15 cellular contexts compared by ENCODE assay signal in the genomic region with DNA sequence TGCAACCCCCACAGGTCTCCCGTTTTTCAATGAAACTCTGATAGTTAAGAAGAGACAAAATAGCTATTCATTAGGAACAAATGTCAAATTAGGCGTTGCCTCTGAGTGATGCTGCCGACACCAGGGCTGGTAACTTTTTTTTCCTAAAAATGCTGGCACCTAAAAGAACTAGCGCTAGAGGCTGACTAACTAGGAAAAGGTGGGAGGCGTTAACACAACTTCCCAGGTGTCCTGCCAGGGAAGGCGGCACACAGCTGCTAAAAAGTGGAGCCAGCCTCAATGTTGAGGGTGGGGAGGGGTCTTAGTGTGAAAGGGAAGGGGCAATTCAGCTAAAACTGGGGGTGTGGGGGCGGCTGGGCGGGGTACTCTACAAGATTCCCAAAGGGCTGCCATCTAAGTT. TPM values are rescaled to one million over a fixed set of nuclear protein-coding genes. Genes with fewer than 3 reads are reported as not detected.
DNase-seq lines count a peak whose midpoint lies in the region; TF ChIP-seq lines count a peak whose summit lies in the region.
"Had no signal": no experiment of that assay in that cellular context is flagged by ENCODE, and none has a peak within 500 bp of the region (broad histone marks: within the 10 kb centered on the region; RNA-seq: fewer than 3 reads in every experiment).

No MANE protein-coding gene starts in this region.

- no peak for DNase-seq in activated naive CD4-positive, alpha-beta T cell treated with anti-CD3 and anti-CD28 coated beads, Interleukin-2, amount 50 U/mL, for 16 hours
- DNase-seq in mesothelial cell of epicardium (ENCODE audit: low spot score in 2 of 2, unreplicated experiment in 2 of 2), result no peak
- DNase-seq in tibial artery, result no peak
- no peak for DNase-seq in GM10266 (ENCODE audit: extremely low spot score)
- no peak for DNase-seq in MG63
- DNase-seq in NCI-H226, result no peak
- DNase-seq: 8988T; activated CD4-positive, alpha-beta T cell treated with anti-CD3 and anti-CD28 coated beads for 48 hours; activated T-cell treated with anti-CD3 and anti-CD28 coated beads, Interleukin-2, amount 50 U/mL, for 4 hours; foreskin melanocyte; NCI-H187 treated with DMSO at 0.1 percent for 48 hours; NCI-H524 treated with DMSO at 0.1 percent for 48 hours; stimulated activated CD4-positive, alpha-beta T cell treated with anti-CD3 and anti-CD28 coated beads, Interleukin-1b, Interleukin-23, amount 100 ng/mL, for 48 hours had no signal

- H3K4me3 Mint-ChIP-seq in activated naive CD4-positive, alpha-beta T cell treated with anti-CD3 and anti-CD28 coated beads, Interleukin-2, amount 50 U/mL, for 24 hours, result peak overlapping the region; percentile 15
- H3K4me3 Mint-ChIP-seq in mesothelial cell of epicardium, result peak overlapping the region; percentile 62
- H3K4me3 Mint-ChIP-seq: activated T-cell treated with anti-CD3 and anti-CD28 coated beads, Interleukin-2, amount 50 U/mL, for 4 hours had no signal

- intact Hi-C loops in tibial artery (cut with DNase I; ENCODE audit: low total_unique reads), result no loop called here

- no peaks in the 10 kb centered on the region for H3K4me1 Mint-ChIP-seq in activated naive CD4-positive, alpha-beta T cell treated with anti-CD3 and anti-CD28 coated beads, Interleukin-2, amount 50 U/mL, for 24 hours
- H3K4me1 Mint-ChIP-seq in mesothelial cell of epicardium, result peaks cover 60% of the 10 kb centered on the region

- no peak overlapping the region for H3K27ac Mint-ChIP-seq in activated naive CD4-positive, alpha-beta T cell treated with anti-CD3 and anti-CD28 coated beads, Interleukin-2, amount 50 U/mL, for 24 hours
- no peak overlapping the region for H3K27ac Mint-ChIP-seq in mesothelial cell of epicardium

- H3K36me3 ChIP-seq in ectodermal cell (ENCODE audit: control insufficient read depth, insufficient read depth, low read length) (peaks cover 6% of the 10 kb centered on the region), tibial artery (no peaks in the 10 kb centered on the region), MG63 (no peaks in the 10 kb centered on the region)

- H3K36me3 Mint-ChIP-seq in activated naive CD4-positive, alpha-beta T cell treated with anti-CD3 and anti-CD28 coated beads, Interleukin-2, amount 50 U/mL, for 24 hours, result no peaks in the 10 kb centered on the region
- H3K36me3 Mint-ChIP-seq in mesothelial cell of epicardium, result peaks cover 26% of the 10 kb centered on the region

- H3K27me3 ChIP-seq in ectodermal cell (ENCODE audit: control insufficient read depth, insufficient read depth, low read length, poor library complexity, severe bottlenecking) (peaks cover 28% of the 10 kb centered on the region), tibial artery (no peaks in the 10 kb centered on the region), MG63 (no peaks in the 10 kb centered on the region)

- no peaks in the 10 kb centered on the region for H3K9me3 ChIP-seq in ectodermal cell (ENCODE audit: control insufficient read depth, low read length)
- H3K9me3 ChIP-seq in tibial artery, result no peaks in the 10 kb centered on the region
- H3K9me3 ChIP-seq in MG63, result no peaks in the 10 kb centered on the region

- H3K27ac ChIP-seq in ectodermal cell (ENCODE audit: insufficient read depth, low read depth, low read length, poor library complexity, severe bottlenecking), result no peak overlapping the region
- peak overlapping the region; percentile 92 to 94 for H3K27ac ChIP-seq in tibial artery

- peaks cover 2% of the 10 kb centered on the region for H3K27me3 Mint-ChIP-seq in activated naive CD4-positive, alpha-beta T cell treated with anti-CD3 and anti-CD28 coated beads, Interleukin-2, amount 50 U/mL, for 24 hours
- H3K27me3 Mint-ChIP-seq in mesothelial cell of epicardium (ENCODE audit: low read depth), result peaks cover 54% of the 10 kb centered on the region

- 29 to 32% methylated on average over 8 of the region's 8 CpGs for WGBS in ectodermal cell, 2 experiments

- H3K4me3 ChIP-seq in ectodermal cell (ENCODE audit: insufficient read depth, low read depth, low read length) (peak overlapping the region; percentile 59), tibial artery (peak overlapping the region; percentile 75 to 86), MG63 (no peak overlapping the region)

- no peaks in the 10 kb centered on the region for H3K9me3 Mint-ChIP-seq in activated naive CD4-positive, alpha-beta T cell treated with anti-CD3 and anti-CD28 coated beads, Interleukin-2, amount 50 U/mL, for 24 hours
- H3K9me3 Mint-ChIP-seq in mesothelial cell of epicardium, result no peaks in the 10 kb centered on the region
- H3K9me3 Mint-ChIP-seq: activated T-cell treated with anti-CD3 and anti-CD28 coated beads, Interleukin-2, amount 50 U/mL, for 4 hours had no signal

- TF ChIP-seq CTCF in mesothelial cell of epicardium (IDR thresholded peaks at IDR 0.05; ENCODE audit: unreplicated experiment), result no peak
- TF ChIP-seq CTCF in tibial artery (IDR thresholded peaks at IDR 0.05), result no peak
- TF ChIP-seq CTCF in GM10266 (IDR thresholded peaks at IDR 0.05; ENCODE audit: control insufficient read depth, insufficient read depth, low read depth, missing control alignments), result no peak

- H3K4me1 ChIP-seq in ectodermal cell (ENCODE audit: control insufficient read depth, insufficient read depth, low read length) (peaks cover 69% of the 10 kb centered on the region), tibial artery (peaks cover 0 to 86% (median 58%) of the 10 kb centered on the region in 4 donors)

RNA-seq across cellular contexts. Expression of gene MN1, which starts 5.4 kb away (rescaled TPM):
- 41.5 TPM for polyA plus RNA-seq in ectodermal cell (2013, experiment 1 of 4)
- 40.8 TPM for polyA plus RNA-seq in ectodermal cell (2013, experiment 2 of 4)
- polyA plus RNA-seq in ectodermal cell (2013, experiment 3 of 4), result 31.0 TPM
- 31.6 TPM for polyA plus RNA-seq in ectodermal cell (2013, experiment 4 of 4)
- total RNA-seq in mesothelial cell of epicardium, result 46.3 to 49.6 TPM (median 47.8 TPM) in 3 replicates
- total RNA-seq in MG63 (2014; rRNA removed; shearing (Covaris generic); ENCODE audit: low replicate concordance), result 1.4 and 1.9 TPM in 2 replicates

Comparison
In these comparisons a context has a peak if more than half of its experiments do, and no peak if none do; other contexts are left out.
1. RNA of gene MN1, which starts 5.4 kb away (total RNA-seq): 46.3 to 49.6 TPM in mesothelial cell of epicardium; 1.4 to 1.9 TPM in MG63; every median in the first group is over 10 times any median in the second.